Comparison of ENCODE assay signal across 39 cellular contexts in genomic region chr21:15586752-15587436, GRCh38.
"Had no signal": no experiment of that assay in that cellular context is flagged by ENCODE, and none has a peak within 500 bp of the region (broad histone marks: within the 10 kb centered on the region; RNA-seq: fewer than 3 reads in every experiment).

No MANE protein-coding gene starts in this region.

- H3K36me3 Mint-ChIP-seq: activated CD8-positive, alpha-beta memory T cell treated with anti-CD3 and anti-CD28 coated beads, Interleukin-2, amount 10 ng/mL, durations not matched to agents 7 days and 5 days; activated naive CD8-positive, alpha-beta T cell treated with anti-CD3 and anti-CD28 coated beads, Interleukin-2, amount 10 ng/mL, durations not matched to agents 7 days and 5 days; T-cell had no signal

- H3K27ac ChIP-seq: ascending aorta, cardiac muscle cell, Peyer's patch, WERI-Rb-1 had no signal

- H3K4me1 ChIP-seq: ascending aorta, Peyer's patch had no signal

- H3K4me3 ChIP-seq: ascending aorta, cardiac muscle cell, Peyer's patch had no signal

- H3K4me1 Mint-ChIP-seq: activated CD4-positive, alpha-beta memory T cell treated with anti-CD3 and anti-CD28 coated beads, Interleukin-2, amount 10 ng/mL, durations not matched to agents 7 days and 5 days; activated CD8-positive, alpha-beta memory T cell treated with anti-CD3 and anti-CD28 coated beads, Interleukin-2, amount 10 ng/mL, durations not matched to agents 7 days and 5 days; activated naive CD8-positive, alpha-beta T cell treated with anti-CD3 and anti-CD28 coated beads, Interleukin-2, amount 10 ng/mL, durations not matched to agents 7 days and 5 days; activated T-helper 17 cell treated with anti-CD3 and anti-CD28 coated beads, Interleukin-2, amount 50 U/mL, for 72 hours; central memory CD8-positive, alpha-beta T cell; T-cell; T-helper 17 cell had no signal

- H3K4me3 Mint-ChIP-seq: activated CD4-positive, alpha-beta memory T cell treated with anti-CD3 and anti-CD28 coated beads, Interleukin-2, amount 10 ng/mL, durations not matched to agents 7 days and 5 days; activated CD8-positive, alpha-beta memory T cell treated with anti-CD3 and anti-CD28 coated beads, Interleukin-2, amount 10 ng/mL, durations not matched to agents 7 days and 5 days; activated naive CD8-positive, alpha-beta T cell treated with anti-CD3 and anti-CD28 coated beads, Interleukin-2, amount 10 ng/mL, durations not matched to agents 7 days and 5 days; activated T-cell treated with anti-CD3 and anti-CD28 coated beads, Interleukin-2, amount 50 U/mL, for 72 hours; activated T-helper 17 cell treated with anti-CD3 and anti-CD28 coated beads, Interleukin-2, amount 50 U/mL, for 72 hours; central memory CD8-positive, alpha-beta T cell; T-cell; T-helper 17 cell had no signal

- ATAC-seq: activated CD8-positive, alpha-beta memory T cell treated with anti-CD3 and anti-CD28 coated beads, Interleukin-2, amount 10 ng/mL, durations not matched to agents 7 days and 5 days; activated T-cell treated with anti-CD3 and anti-CD28 coated beads, Interleukin-2, amount 50 U/mL, for 72 hours; activated T-helper 17 cell treated with anti-CD3 and anti-CD28 coated beads, Interleukin-2, amount 50 U/mL, for 72 hours; PC-3; SK-N-SH treated with all-trans-retinoic acid at 6 μM for 48 hours; T-cell; T-helper 17 cell had no signal

- H3K9me3 ChIP-seq: ascending aorta, Peyer's patch had no signal

- H3K27me3 ChIP-seq: ascending aorta, cardiac muscle cell, Peyer's patch had no signal

- H3K36me3 ChIP-seq: ascending aorta, cardiac muscle cell, Peyer's patch, WERI-Rb-1 had no signal

- H3K27ac Mint-ChIP-seq: activated CD4-positive, alpha-beta memory T cell treated with anti-CD3 and anti-CD28 coated beads, Interleukin-2, amount 10 ng/mL, durations not matched to agents 7 days and 5 days; activated CD8-positive, alpha-beta memory T cell treated with anti-CD3 and anti-CD28 coated beads, Interleukin-2, amount 10 ng/mL, durations not matched to agents 7 days and 5 days; activated naive CD8-positive, alpha-beta T cell treated with anti-CD3 and anti-CD28 coated beads, Interleukin-2, amount 10 ng/mL, durations not matched to agents 7 days and 5 days; activated T-cell treated with anti-CD3 and anti-CD28 coated beads, Interleukin-2, amount 50 U/mL, for 72 hours; activated T-helper 17 cell treated with anti-CD3 and anti-CD28 coated beads, Interleukin-2, amount 50 U/mL, for 72 hours; T-cell; T-helper 17 cell had no signal

- DNase-seq: activated CD4-positive, alpha-beta memory T cell treated with anti-CD3 and anti-CD28 coated beads, Interleukin-2, amount 10 ng/mL, durations not matched to agents 7 days and 5 days; activated CD4-positive, alpha-beta T cell treated with anti-CD3 and anti-CD28 coated beads for 1 hour; activated CD4-positive, alpha-beta T cell treated with anti-CD3 and anti-CD28 coated beads for 48 hours; activated CD4-positive, CD25-positive, alpha-beta regulatory T cell; activated CD8-positive, alpha-beta memory T cell treated with anti-CD3 and anti-CD28 coated beads for 24 hours; activated CD8-positive, alpha-beta memory T cell treated with anti-CD3 and anti-CD28 coated beads, Interleukin-2, amount 10 ng/mL, durations not matched to agents 7 days and 5 days; activated effector memory CD4-positive, alpha-beta T cell treated with anti-CD3 and anti-CD28 coated beads, Interleukin-2, amount 50 U/mL, for 16 hours; activated naive CD4-positive, alpha-beta T cell; activated naive CD4-positive, alpha-beta T cell treated with anti-CD3 and anti-CD28 coated beads, Interleukin-2, amount 50 U/mL, for 16 hours; activated naive CD8-positive, alpha-beta T cell treated with anti-CD3 and anti-CD28 coated beads, Interleukin-2, amount 10 ng/mL, durations not matched to agents 7 days and 5 days; activated T-cell treated with anti-CD3 and anti-CD28 coated beads, Interleukin-2, amount 50 U/mL, for 1 hour; activated T-cell treated with anti-CD3 and anti-CD28 coated beads, Interleukin-2, amount 50 U/mL, for 72 hours; amygdala; Karpas-422; KBM-7; MM.1S; MV-4-11; NCI-H1092; NCI-H1436 treated with DMSO at 0.1 percent for 48 hours; NCI-H187; NCI-H2029 treated with DMSO at 0.1 percent for 48 hours; NCI-H2107; NCI-H2171; NCI-H510A; NCI-H526; NCI-H748 treated with DMSO at 0.1 percent for 48 hours; NK-92 treated with Interleukin-12 subunit alpha and Interleukin-12 subunit beta, amount 100 ng/mL, for 24 hours; PC-3; Peyer's patch; RPMI8226; SIG-M5; T-cell; T-helper 17 cell; WERI-Rb-1 had no signal

- H3K27me3 Mint-ChIP-seq: activated CD4-positive, alpha-beta memory T cell treated with anti-CD3 and anti-CD28 coated beads, Interleukin-2, amount 10 ng/mL, durations not matched to agents 7 days and 5 days; activated naive CD8-positive, alpha-beta T cell treated with anti-CD3 and anti-CD28 coated beads, Interleukin-2, amount 10 ng/mL, durations not matched to agents 7 days and 5 days; activated T-helper 17 cell treated with anti-CD3 and anti-CD28 coated beads, Interleukin-2, amount 50 U/mL, for 72 hours; T-helper 17 cell had no signal

- H3K9me3 Mint-ChIP-seq: activated CD4-positive, alpha-beta memory T cell treated with anti-CD3 and anti-CD28 coated beads, Interleukin-2, amount 10 ng/mL, durations not matched to agents 7 days and 5 days; activated naive CD8-positive, alpha-beta T cell treated with anti-CD3 and anti-CD28 coated beads, Interleukin-2, amount 10 ng/mL, durations not matched to agents 7 days and 5 days; activated T-cell treated with anti-CD3 and anti-CD28 coated beads, Interleukin-2, amount 50 U/mL, for 72 hours; activated T-helper 17 cell treated with anti-CD3 and anti-CD28 coated beads, Interleukin-2, amount 50 U/mL, for 72 hours; central memory CD8-positive, alpha-beta T cell; T-cell had no signal
